9 cellular contexts compared by ENCODE assay signal in genomic region chr18:77129150-77129551, GRCh38. TPM values are rescaled to one million over a fixed set of nuclear protein-coding genes. Genes with fewer than 3 reads are reported as not detected.
DNase-seq lines count a peak whose midpoint lies in the region; ATAC-seq, FAIRE-seq and TF ChIP-seq lines count a peak whose summit lies in the region.
"Had no signal": no experiment of that assay in that cellular context is flagged by ENCODE, and none has a peak within 500 bp of the region (broad histone marks: within the 10 kb centered on the region; RNA-seq: fewer than 3 reads in every experiment).

No MANE protein-coding gene starts in this region.

- no peaks in the 10 kb centered on the region for H3K9me1 ChIP-seq in keratinocyte (ENCODE audit: control insufficient read depth, extremely low read depth, insufficient read depth, low read length)

- H3K27me3 Mint-ChIP-seq in activated CD8-positive, alpha-beta T cell treated with anti-CD3 and anti-CD28 coated beads, Interleukin-2, amount 10 ng/mL, durations not matched to agents 7 days and 5 days (ENCODE audit: low read depth) = no peaks in the 10 kb centered on the region

- H3K4me3 Mint-ChIP-seq in activated CD8-positive, alpha-beta T cell treated with anti-CD3 and anti-CD28 coated beads, Interleukin-2, amount 10 ng/mL, durations not matched to agents 7 days and 5 days = peak overlapping the region; percentile 34

- H3K9me3 ChIP-seq in heart left ventricle = no peaks in the 10 kb centered on the region
- H3K9me3 ChIP-seq in keratinocyte (ENCODE audit: control insufficient read depth, low read depth, low read length) = no peaks in the 10 kb centered on the region
- no peaks in the 10 kb centered on the region for H3K9me3 ChIP-seq in upper lobe of left lung
- H3K9me3 ChIP-seq in BE2C = no peaks in the 10 kb centered on the region

- H3K4me3 ChIP-seq in heart left ventricle = no peak overlapping the region
- peak overlapping the region in 1 of 3 experiments; percentile 17 for H3K4me3 ChIP-seq in keratinocyte (ENCODE audit: control insufficient read depth in 2 of 3, extremely low read depth in 1 of 3, insufficient read depth in 2 of 3, low read depth in 1 of 3, low read length in 3 of 3)
- no peak overlapping the region for H3K4me3 ChIP-seq in upper lobe of left lung
- no peak overlapping the region for H3K4me3 ChIP-seq in BE2C (ENCODE audit: low read depth, low read length)

- DNase-seq in heart left ventricle = no peak
- DNase-seq in left cardiac atrium = no peak
- no peak for DNase-seq in activated CD8-positive, alpha-beta T cell treated with anti-CD3 and anti-CD28 coated beads, Interleukin-2, amount 10 ng/mL, durations not matched to agents 7 days and 5 days
- no peak for DNase-seq in keratinocyte (ENCODE audit: low read depth, low spot score)
- DNase-seq in upper lobe of left lung = no peak
- DNase-seq in left lobe of liver (ENCODE audit: low spot score) = no peak
- no peak for DNase-seq in NK-92 (lab: John Stamatoyannopoulos, UW; ENCODE audit: unreplicated experiment)
- DNase-seq in BE2C = no peak

- peak; percentile 98 for FAIRE-seq in keratinocyte (lab: Jason Lieb, UNC)
- FAIRE-seq: TTC549 had no signal

- WGBS in heart left ventricle, 4 donors = 52 to 66% (median 58%) methylated on average over 7 of the region's 7 CpGs
- WGBS in upper lobe of left lung, 2 donors = 79 to 86% methylated on average over 7 of the region's 7 CpGs

- dilution Hi-C loops in keratinocyte (cut with MboI; ENCODE audit: extremely low pct_ligation_motif_present, low sequenced_read_pairs) = no loop called here

- peak overlapping the region in 9 of 12 donors; percentile 38 to 98 (median 51) for H3K27ac ChIP-seq in heart left ventricle
- H3K27ac ChIP-seq in keratinocyte (ENCODE audit: control insufficient read depth, insufficient read depth, low read length) = peak overlapping the region; percentile 94
- H3K27ac ChIP-seq in upper lobe of left lung = peak overlapping the region in 3 of 4 donors; percentile 31 to 82 (median 65)

- no peaks in the 10 kb centered on the region for H4K20me1 ChIP-seq in keratinocyte (ENCODE audit: control insufficient read depth, extremely low read depth, insufficient read depth, low read length)

- no peaks in the 10 kb centered on the region for H3K9me3 Mint-ChIP-seq in activated CD8-positive, alpha-beta T cell treated with anti-CD3 and anti-CD28 coated beads, Interleukin-2, amount 10 ng/mL, durations not matched to agents 7 days and 5 days (ENCODE audit: insufficient read depth)

- H3K4me1 ChIP-seq in heart left ventricle (peaks cover 0 to 77% (median 43%) of the 10 kb centered on the region in 12 donors), keratinocyte (ENCODE audit: control insufficient read depth, extremely low read depth, insufficient read depth, low read length) (peaks cover 58% of the 10 kb centered on the region), upper lobe of left lung (peaks cover 39 to 75% (median 48%) of the 10 kb centered on the region in 4 donors), BE2C (no peaks in the 10 kb centered on the region)

- CTCF ChIA-PET in activated CD8-positive, alpha-beta T cell treated with anti-CD3 and anti-CD28 coated beads, Interleukin-2, amount 10 ng/mL, durations not matched to agents 7 days and 5 days (lab: Charles Lee) = interaction anchor here (0.9 to 2.7 kb wide), 4 partner anchors 23 to 82 kb away, joined by 3 to 9 read pairs (median 4); no protein-coding TSS in a partner anchor

- no peak for TF ChIP-seq EP300 in upper lobe of left lung (IDR thresholded peaks at IDR 0.05)

- H3K4me2 ChIP-seq in keratinocyte (ENCODE audit: control insufficient read depth, extremely low read depth, insufficient read depth, low read depth, low read length) = peak overlapping the region; percentile 73

- POLR2A ChIA-PET in activated CD8-positive, alpha-beta T cell treated with anti-CD3 and anti-CD28 coated beads, Interleukin-2, amount 10 ng/mL, durations not matched to agents 7 days and 5 days (lab: Charles Lee) = interaction anchor here (0.7 to 5.2 kb wide), 6 partner anchors 14 to 75 kb away, joined by 3 to 101 read pairs (median 4); no protein-coding TSS in a partner anchor

- peaks cover 49% of the 10 kb centered on the region for H3K36me3 Mint-ChIP-seq in activated CD8-positive, alpha-beta T cell treated with anti-CD3 and anti-CD28 coated beads, Interleukin-2, amount 10 ng/mL, durations not matched to agents 7 days and 5 days (ENCODE audit: low read depth)

- ATAC-seq in heart left ventricle (peak in 3 of 4 donors; percentile 2 to 40 (median 21)), left cardiac atrium (no peak), upper lobe of left lung (ENCODE audit: low FRiP score in 2 of 2) (no peak), left lobe of liver (no peak)
- no peak for ATAC-seq in activated CD8-positive, alpha-beta T cell treated with anti-CD3 and anti-CD28 coated beads, Interleukin-2, amount 10 ng/mL, durations not matched to agents 7 days and 5 days

- peaks cover 77% of the 10 kb centered on the region for H3K4me1 Mint-ChIP-seq in activated CD8-positive, alpha-beta T cell treated with anti-CD3 and anti-CD28 coated beads, Interleukin-2, amount 10 ng/mL, durations not matched to agents 7 days and 5 days (ENCODE audit: low read depth)

- H2AFZ ChIP-seq in keratinocyte (ENCODE audit: control insufficient read depth, low read length) = no peak overlapping the region

- H3K9ac ChIP-seq in keratinocyte (ENCODE audit: control insufficient read depth, extremely low read depth, insufficient read depth, low read length) = peak overlapping the region; percentile 81

- H3K27ac Mint-ChIP-seq in activated CD8-positive, alpha-beta T cell treated with anti-CD3 and anti-CD28 coated beads, Interleukin-2, amount 10 ng/mL, durations not matched to agents 7 days and 5 days = no peak overlapping the region

- H3K36me3 ChIP-seq in heart left ventricle (no peaks in the 10 kb centered on the region), keratinocyte (ENCODE audit: control insufficient read depth in 2 of 2, extremely low read depth in 1 of 2, insufficient read depth in 2 of 2, low read length in 2 of 2) (peaks cover 0 to 3% of the 10 kb centered on the region in 2 experiments), upper lobe of left lung (no peaks in the 10 kb centered on the region), BE2C (no peaks in the 10 kb centered on the region)

- intact Hi-C loops in heart left ventricle (cut with DNase I) = loop anchor here in 1 of 10 donors (2.0 kb wide), 1 partner anchor 14 kb away; no protein-coding TSS in a partner anchor
- intact Hi-C loops in left cardiac atrium (cut with DNase I) = no loop called here

- peaks cover 52% of the 10 kb centered on the region for H3K79me2 ChIP-seq in keratinocyte (ENCODE audit: control insufficient read depth, insufficient read depth, low read length)

- no peak for TF ChIP-seq POLR2A in heart left ventricle (IDR thresholded peaks at IDR 0.05)
- no peak for TF ChIP-seq POLR2A in upper lobe of left lung (IDR thresholded peaks at IDR 0.05)

- peaks cover 0 to 28% (median 0%) of the 10 kb centered on the region in 9 donors for H3K27me3 ChIP-seq in heart left ventricle
- no peaks in the 10 kb centered on the region for H3K27me3 ChIP-seq in keratinocyte (ENCODE audit: control insufficient read depth, extremely low read depth, insufficient read depth, low read length)
- H3K27me3 ChIP-seq in upper lobe of left lung = no peaks in the 10 kb centered on the region
- H3K27me3 ChIP-seq in BE2C = no peaks in the 10 kb centered on the region

- TF ChIP-seq CTCF in heart left ventricle (IDR thresholded peaks at IDR 0.05) (no peak), keratinocyte (optimal IDR thresholded peaks at IDR 0.05 in 1 of 3, IDR thresholded peaks at IDR 0.05 in 1 of 3, conservative IDR thresholded peaks at IDR 0.05 in 1 of 3; ENCODE audit: extremely low read depth in 1 of 3, insufficient read depth in 2 of 3, low read length in 3 of 3) (no peak), upper lobe of left lung (IDR thresholded peaks at IDR 0.05) (no peak), BE2C (IDR thresholded peaks at IDR 0.05; ENCODE audit: low read depth, low read length) (no peak)

RNA-seq across cellular contexts. Expression of gene MBP, which starts 3.4 kb away (rescaled TPM):
- total RNA-seq in heart left ventricle = 10 to 100 TPM; 15.8 to 93.0 (median 38.8) TPM
- polyA plus RNA-seq in heart left ventricle = 10 to 100 TPM in 1 of 2 donors, 1 to 10 TPM in 1; 7.7 to 11.3 TPM
- total RNA-seq in left cardiac atrium = 10 to 100 TPM; 21.7 to 24.7 TPM
- total RNA-seq in activated CD8-positive, alpha-beta T cell treated with anti-CD3 and anti-CD28 coated beads, Interleukin-2, amount 10 ng/mL, durations not matched to agents 7 days and 5 days = 10 to 100 TPM; 86.5 to 87.0 TPM
- 30.7 to 38.7 TPM (median 35.6 TPM) in 3 replicates for polyA plus RNA-seq in keratinocyte
- 38.5 TPM for polyA plus RNA-seq in keratinocyte (2011; ENCODE audit: low read depth)
- 30.1 and 40.6 TPM in 2 replicates for polyA plus RNA-seq in keratinocyte (2011; cell fraction: cytosol; rRNA removed)
- polyA plus RNA-seq in keratinocyte (2011; cell fraction: nucleus; rRNA removed) = 39.0 and 41.5 TPM in 2 replicates
- 25.6 and 33.7 TPM in 2 replicates for polyA plus RNA-seq in keratinocyte (2012; ENCODE audit: low replicate concordance)
- 49.5 to 66.1 TPM (median 52.8 TPM) in 3 replicates for polyA minus RNA-seq in keratinocyte
- polyA minus RNA-seq in keratinocyte (2011; cell fraction: cytosol; rRNA and poly(A)+ RNA removed) = 49.3 TPM
- 33.8 and 64.1 TPM in 2 replicates for polyA minus RNA-seq in keratinocyte (2011; cell fraction: nucleus; rRNA and poly(A)+ RNA removed)
- 10 to 100 TPM; 55.5 to 87.6 (median 68.8) TPM for total RNA-seq in upper lobe of left lung
- total RNA-seq in left lobe of liver = 24.1 TPM
- polyA plus RNA-seq in BE2C (2012; ENCODE audit: insufficient read depth, insufficient read length, low read depth) = 0.56 TPM

Comparison
In these comparisons a context has a peak if more than half of its experiments do, and no peak if none do; other contexts are left out.
1. ATAC-seq: peak in heart left ventricle (3 of 4); none in left cardiac atrium (0 of 2), activated CD8-positive, alpha-beta T cell treated with anti-CD3 and anti-CD28 coated beads, Interleukin-2, amount 10 ng/mL, durations not matched to agents 7 days and 5 days (single experiment), upper lobe of left lung (0 of 2) and left lobe of liver (single experiment).
2. Peak in every context shown above with its lines, with median percentiles within 50 percentile points of each other: H3K27ac ChIP-seq.